Comparison of ENCODE assay signal across 1 cellular context in genomic region chr12:14841761-14842160, GRCh38.
TF ChIP-seq lines count a peak whose summit lies in the region.

No MANE protein-coding gene starts in this region.

TF ChIP-seq in HepG2, 621 proteins besides CTCF, POLR2A, EP300 and RAD21 (continued from another document and continues in another):
- TF ChIP-seq ZNF574 (CRISPR knock-in tag; IDR thresholded peaks at IDR 0.05) (peak; percentile 49; the same call in 1 of the 2 replicates), ZNF460 (CRISPR knock-in tag; IDR thresholded peaks at IDR 0.05; ENCODE audit: borderline replicate concordance) (no peak), RBFOX2 (IDR thresholded peaks at IDR 0.05; ENCODE audit: low read depth, low read length) (no peak), EHMT2 (IDR thresholded peaks at IDR 0.05; ENCODE audit: borderline replicate concordance, low read depth, low read length) (no peak), KLF13 (CRISPR knock-in tag; IDR thresholded peaks at IDR 0.05) (no peak), HIC2 (CRISPR knock-in tag; IDR thresholded peaks at IDR 0.05; ENCODE audit: low read depth) (no peak), ZNF782 (CRISPR knock-in tag; IDR thresholded peaks at IDR 0.05; ENCODE audit: borderline replicate concordance) (no peak), FOSL2 (CRISPR knock-in tag; IDR thresholded peaks at IDR 0.05) (peak; percentile 88), HOXA5 (CRISPR knock-in tag; IDR thresholded peaks at IDR 0.05) (0 out of 2 replicates have a peak, but pooled peaks have one; percentile 27), CCDC6 (CRISPR knock-in tag; IDR thresholded peaks at IDR 0.05) (no peak), ZNF75D (CRISPR knock-in tag; IDR thresholded peaks at IDR 0.05; ENCODE audit: borderline replicate concordance) (no peak), ZNF781 (CRISPR knock-in tag; IDR thresholded peaks at IDR 0.05; ENCODE audit: borderline replicate concordance, not compliant biosample characterization) (no peak), TAF15 (IDR thresholded peaks at IDR 0.05; ENCODE audit: low read depth, low read length, poor library complexity, severe bottlenecking) (no peak), MED1 (CRISPR knock-in tag; IDR thresholded peaks at IDR 0.05) (peak; percentile 58), NFIB (CRISPR knock-in tag; IDR thresholded peaks at IDR 0.05; ENCODE audit: borderline replicate concordance) (no peak), ZNF331 (CRISPR knock-in tag; IDR thresholded peaks at IDR 0.05) (peak; percentile 38; the same call in 1 of the 2 replicates), KDM4B (CRISPR knock-in tag; IDR thresholded peaks at IDR 0.05) (no peak), ZSCAN31 (CRISPR knock-in tag; IDR thresholded peaks at IDR 0.05; ENCODE audit: low read depth) (no peak), ZNF614 (CRISPR knock-in tag; IDR thresholded peaks at IDR 0.05; ENCODE audit: borderline replicate concordance) (0 out of 2 replicates have a peak, but pooled peaks have one; percentile 33), PHF20 (CRISPR knock-in tag; IDR thresholded peaks at IDR 0.05) (no peak), KLF12 (CRISPR knock-in tag; IDR thresholded peaks at IDR 0.05; ENCODE audit: borderline replicate concordance) (no peak; the same call in 1 of the 2 replicates), TFDP2 (CRISPR knock-in tag; IDR thresholded peaks at IDR 0.05) (no peak), THYN1 (CRISPR knock-in tag; IDR thresholded peaks at IDR 0.05; ENCODE audit: borderline replicate concordance, low read depth) (no peak), SSRP1 (CRISPR knock-in tag; IDR thresholded peaks at IDR 0.05) (no peak), ESRRA (CRISPR knock-in tag; IDR thresholded peaks at IDR 0.05; ENCODE audit: low read depth) (no peak), ARID4A (CRISPR knock-in tag; IDR thresholded peaks at IDR 0.05; ENCODE audit: borderline replicate concordance) (peak; percentile 55; the same call in 1 of the 2 replicates), SP5 (CRISPR knock-in tag; IDR thresholded peaks at IDR 0.05; ENCODE audit: borderline replicate concordance, low read depth) (peak; percentile 76), AFF4 (CRISPR knock-in tag; IDR thresholded peaks at IDR 0.05) (no peak), MIXL1 (CRISPR knock-in tag; IDR thresholded peaks at IDR 0.05) (no peak), ATF5 (CRISPR knock-in tag; IDR thresholded peaks at IDR 0.05; ENCODE audit: low read depth) (no peak), NR2F1 (CRISPR knock-in tag; IDR thresholded peaks at IDR 0.05) (no peak), SOX13 (IDR thresholded peaks at IDR 0.05) (no peak), SOX13 (CRISPR knock-in tag; conservative IDR thresholded peaks at IDR 0.05 in 1 of 2, IDR thresholded peaks at IDR 0.05 in 1 of 2) (peak in 1 of 2 experiments; percentile 56; a peak in 1 of 4 replicates), HOMEZ (CRISPR knock-in tag; IDR thresholded peaks at IDR 0.05; ENCODE audit: low read depth) (peak; percentile 78; the same call in 1 of the 2 replicates), MAF1 (CRISPR knock-in tag; IDR thresholded peaks at IDR 0.05; ENCODE audit: borderline replicate concordance) (no peak)
- TF ChIP-seq, protein P1, sequence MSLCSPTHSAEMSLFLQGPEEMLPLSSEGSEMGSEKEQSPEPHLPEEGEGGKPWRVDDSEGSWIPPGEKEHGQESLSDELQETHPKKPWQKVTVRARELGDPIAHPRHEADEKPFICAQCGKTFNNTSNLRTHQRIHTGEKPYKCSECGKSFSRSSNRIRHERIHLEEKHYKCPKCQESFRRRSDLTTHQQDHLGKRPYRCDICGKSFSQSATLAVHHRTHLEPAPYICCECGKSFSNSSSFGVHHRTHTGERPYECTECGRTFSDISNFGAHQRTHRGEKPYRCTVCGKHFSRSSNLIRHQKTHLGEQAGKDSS (CRISPR knock-in tag; IDR thresholded peaks at IDR 0.05; ENCODE audit: borderline replicate concordance, low read depth) = peak; percentile 46; the same call in 1 of the 2 replicates
- TF ChIP-seq, protein P2, sequence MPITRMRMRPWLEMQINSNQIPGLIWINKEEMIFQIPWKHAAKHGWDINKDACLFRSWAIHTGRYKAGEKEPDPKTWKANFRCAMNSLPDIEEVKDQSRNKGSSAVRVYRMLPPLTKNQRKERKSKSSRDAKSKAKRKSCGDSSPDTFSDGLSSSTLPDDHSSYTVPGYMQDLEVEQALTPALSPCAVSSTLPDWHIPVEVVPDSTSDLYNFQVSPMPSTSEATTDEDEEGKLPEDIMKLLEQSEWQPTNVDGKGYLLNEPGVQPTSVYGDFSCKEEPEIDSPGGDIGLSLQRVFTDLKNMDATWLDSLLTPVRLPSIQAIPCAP (CRISPR knock-in tag; IDR thresholded peaks at IDR 0.05; ENCODE audit: low read depth) = no peak
- TF ChIP-seq, protein P3, sequence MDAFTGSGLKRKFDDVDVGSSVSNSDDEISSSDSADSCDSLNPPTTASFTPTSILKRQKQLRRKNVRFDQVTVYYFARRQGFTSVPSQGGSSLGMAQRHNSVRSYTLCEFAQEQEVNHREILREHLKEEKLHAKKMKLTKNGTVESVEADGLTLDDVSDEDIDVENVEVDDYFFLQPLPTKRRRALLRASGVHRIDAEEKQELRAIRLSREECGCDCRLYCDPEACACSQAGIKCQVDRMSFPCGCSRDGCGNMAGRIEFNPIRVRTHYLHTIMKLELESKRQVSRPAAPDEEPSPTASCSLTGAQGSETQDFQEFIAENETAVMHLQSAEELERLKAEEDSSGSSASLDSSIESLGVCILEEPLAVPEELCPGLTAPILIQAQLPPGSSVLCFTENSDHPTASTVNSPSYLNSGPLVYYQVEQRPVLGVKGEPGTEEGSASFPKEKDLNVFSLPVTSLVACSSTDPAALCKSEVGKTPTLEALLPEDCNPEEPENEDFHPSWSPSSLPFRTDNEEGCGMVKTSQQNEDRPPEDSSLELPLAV (CRISPR knock-in tag; conservative IDR thresholded peaks at IDR 0.05; ENCODE audit: low read depth) = no peak
